In the genomic region with DNA sequence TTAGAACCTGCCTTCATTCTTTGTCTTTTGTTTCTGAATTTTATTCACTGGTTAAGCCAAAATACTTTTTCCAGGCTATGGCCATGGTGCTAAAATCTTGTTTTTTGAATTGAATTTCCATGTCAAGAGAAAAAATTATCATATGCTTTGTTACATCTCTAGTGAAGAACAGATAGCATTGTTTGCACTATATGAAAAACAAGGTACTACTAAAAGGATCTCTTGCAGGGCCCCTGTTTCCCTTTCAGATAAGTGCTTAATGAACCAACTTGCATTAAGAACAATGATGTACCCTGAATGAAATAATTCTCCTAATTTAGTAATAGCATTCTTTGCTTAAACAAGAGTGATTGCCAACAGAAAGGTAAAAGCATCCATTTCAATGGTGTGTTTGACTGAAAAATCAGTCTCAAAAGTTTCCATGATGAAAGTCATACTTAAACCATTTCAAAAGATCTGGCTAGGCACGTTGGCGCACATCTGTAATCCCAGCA, we compare ENCODE assay signal across 10 cellular contexts. TPM values are rescaled to one million over a fixed set of nuclear protein-coding genes. Genes with fewer than 3 reads are reported as not detected.
DNase-seq lines count a peak whose midpoint lies in the region; ATAC-seq and TF ChIP-seq lines count a peak whose summit lies in the region.
"Had no signal": no experiment of that assay in that cellular context is flagged by ENCODE, and none has a peak within 500 bp of the region (broad histone marks: within the 10 kb centered on the region; RNA-seq: fewer than 3 reads in every experiment).

No MANE protein-coding gene starts in this region.

- H3K9me3 Mint-ChIP-seq in Caco-2 (ENCODE audit: unreplicated experiment) (no peaks in the 10 kb centered on the region), endothelial cell (ENCODE audit: unreplicated experiment) (no peaks in the 10 kb centered on the region)

- DNase-seq in Caco-2 (no peak), Karpas-422 (no peak), endothelial cell (ENCODE audit: low spot score) (no peak), psoas muscle (no peak), COLO668 (lab: John Stamatoyannopoulos, UW; ENCODE audit: unreplicated experiment) (no peak), 8988T (no peak)
- DNase-seq: activated CD8-positive, alpha-beta memory T cell treated with anti-CD3 and anti-CD28 coated beads for 24 hours; DMS 273 treated with DMSO at 0.1 percent for 48 hours had no signal

- BruUV-seq in Caco-2 (replicated peaks; lab: Mats Ljungman, UMichigan): no TSS peak

- H3K27ac Mint-ChIP-seq in Caco-2 (ENCODE audit: unreplicated experiment) (peak overlapping the region; percentile 50), endothelial cell (ENCODE audit: unreplicated experiment) (peak overlapping the region; percentile 40)

- H3K27ac ChIP-seq in Karpas-422 (ENCODE audit: low read length): peak overlapping the region; percentile 49; the same call in 1 of the 2 replicates
- peak overlapping the region; percentile 99 for H3K27ac ChIP-seq in psoas muscle

- H3K4me1 Mint-ChIP-seq in Caco-2 (ENCODE audit: low read depth, unreplicated experiment) (peaks cover 41% of the 10 kb centered on the region), endothelial cell (ENCODE audit: unreplicated experiment) (peaks cover 45% of the 10 kb centered on the region)

- H3K36me3 Mint-ChIP-seq in Caco-2 (ENCODE audit: insufficient read depth, unreplicated experiment) (peaks cover 87% of the 10 kb centered on the region), endothelial cell (ENCODE audit: low read depth, unreplicated experiment) (peaks cover 42% of the 10 kb centered on the region)

- H3K36me3 ChIP-seq in Caco-2 (ENCODE audit: control insufficient read depth, insufficient read depth, low read length) (peaks cover 2% of the 10 kb centered on the region), Karpas-422 (ENCODE audit: insufficient read depth, low read length) (peaks cover 34% of the 10 kb centered on the region; the same call in 1 of the 2 replicates), psoas muscle (ENCODE audit: insufficient read depth in 1 of 2, low read depth in 1 of 2) (peaks cover 16 to 61% of the 10 kb centered on the region in 2 donors)

- TF ChIP-seq CTCF in Caco-2 (IDR thresholded peaks at IDR 0.05; ENCODE audit: insufficient read depth in 1 of 2, low read depth in 1 of 2, low read length in 1 of 2, severe bottlenecking in 1 of 2, unreplicated experiment in 1 of 2) (no peak), endothelial cell (IDR thresholded peaks at IDR 0.05; ENCODE audit: unreplicated experiment) (no peak), psoas muscle (IDR thresholded peaks at IDR 0.05) (no peak)

- CTCF ChIA-PET in Caco-2 (lab: Charles Lee): no interaction called here

- H3K27me3 Mint-ChIP-seq in Caco-2 (ENCODE audit: insufficient read depth, unreplicated experiment): no peaks in the 10 kb centered on the region
- peaks cover 11% of the 10 kb centered on the region for H3K27me3 Mint-ChIP-seq in endothelial cell (ENCODE audit: unreplicated experiment)

- peaks cover 5% of the 10 kb centered on the region; the same call in 1 of the 2 replicates for H4K20me1 ChIP-seq in Karpas-422 (ENCODE audit: insufficient read depth, low read depth, low read length)

- H3K4me3 Mint-ChIP-seq in Caco-2 (ENCODE audit: unreplicated experiment) (no peak overlapping the region), endothelial cell (ENCODE audit: unreplicated experiment) (peak overlapping the region; percentile 30)

- peaks cover 66% of the 10 kb centered on the region for H3K4me1 ChIP-seq in Caco-2
- peaks cover 52% of the 10 kb centered on the region for H3K4me1 ChIP-seq in Karpas-422 (ENCODE audit: low read length)
- peaks cover 63% of the 10 kb centered on the region for H3K4me1 ChIP-seq in psoas muscle

- intact Hi-C loops in Caco-2 (cut with micrococcal nuclease; ENCODE audit: unreplicated experiment): loop anchor here (2.0 kb wide), 1 partner anchor 345 kb away; no protein-coding TSS in a partner anchor
- intact Hi-C loops in psoas muscle (cut with DNase I): no loop called here

- no peak overlapping the region for H3K4me2 ChIP-seq in Karpas-422 (ENCODE audit: low read depth, low read length, poor library complexity, severe bottlenecking)

- no peak overlapping the region for H2AFZ ChIP-seq in Karpas-422 (ENCODE audit: low read length)

- no peak overlapping the region for H3K4me3 ChIP-seq in Caco-2 (ENCODE audit: low read depth, low read length)
- no peak overlapping the region for H3K4me3 ChIP-seq in Karpas-422 (ENCODE audit: low read length)
- peak overlapping the region; percentile 85 for H3K4me3 ChIP-seq in psoas muscle
- H3K4me3 ChIP-seq: GM12878 had no signal

- WGBS in psoas muscle, 3 donors: 49 to 67% (median 54%) methylated on average over 2 of the region's 2 CpGs

- H3K9ac ChIP-seq in Karpas-422 (ENCODE audit: low read length): no peak overlapping the region

- ATAC-seq in psoas muscle (no peak), GM19324 (IDR thresholded peaks at IDR 0.05; ENCODE audit: low FRiP score, unreplicated experiment) (no peak)

- no peaks in the 10 kb centered on the region for H3K9me2 ChIP-seq in Karpas-422 (replicated peaks; ENCODE audit: insufficient read depth, low read length)

- peaks cover 34% of the 10 kb centered on the region for H3K79me2 ChIP-seq in Karpas-422 (ENCODE audit: low read length)

- no peaks in the 10 kb centered on the region for H3K9me3 ChIP-seq in Caco-2
- no peaks in the 10 kb centered on the region for H3K9me3 ChIP-seq in Karpas-422 (ENCODE audit: low read length)
- no peaks in the 10 kb centered on the region for H3K9me3 ChIP-seq in psoas muscle

- POLR2A ChIA-PET in Caco-2 (lab: Charles Lee): interaction anchor here (2.9 kb wide), 1 partner anchor 10 kb away, joined by 16 read pairs; a partner anchor contains a TSS

- H3K27me3 ChIP-seq in Caco-2 (replicated peaks; ENCODE audit: control insufficient read depth, insufficient read depth, low read length) (no peaks in the 10 kb centered on the region), Karpas-422 (ENCODE audit: low read length) (no peaks in the 10 kb centered on the region), psoas muscle (ENCODE audit: insufficient read depth in 3 of 3, low read length in 2 of 3) (no peaks in the 10 kb centered on the region)

RNA-seq across cellular contexts. Expression of a gene that starts 4.3 kb away (rescaled TPM):
- total RNA-seq in Caco-2 (2022) (457 and 467 TPM in 2 replicates), endothelial cell (ENCODE audit: unreplicated experiment) (298 TPM), psoas muscle (100 to 1,000 TPM; 163 to 212 (median 180) TPM)
- total RNA-seq in Karpas-422 (2014; rRNA removed; shearing (Covaris generic); ENCODE audit: low replicate concordance): 124 and 254 TPM in 2 replicates
- 100 to 1,000 TPM; 193 to 243 (median 240) TPM for polyA plus RNA-seq in psoas muscle

RNA-seq across cellular contexts. Expression of a gene that starts 10.1 kb away (rescaled TPM):
- total RNA-seq in Caco-2 (2022): 272 and 276 TPM in 2 replicates
- 300 and 482 TPM in 2 replicates for total RNA-seq in Karpas-422 (2014; rRNA removed; shearing (Covaris generic); ENCODE audit: low replicate concordance)
- 430 TPM for total RNA-seq in endothelial cell (ENCODE audit: unreplicated experiment)
- total RNA-seq in psoas muscle: 1,000 to 10,000 TPM in 3 of 4 donors, 100 to 1,000 TPM in 1; 995 to 3,547 (median 2,203) TPM
- polyA plus RNA-seq in psoas muscle: 1,000 to 10,000 TPM in 2 of 3 donors, 100 to 1,000 TPM in 1; 957 to 3,920 (median 1,327) TPM

RNA-seq across cellular contexts. Expression of a gene that starts 37.9 kb away (rescaled TPM):
- total RNA-seq in Caco-2 (2022) (0.41 and 0.49 TPM in 2 replicates), endothelial cell (ENCODE audit: unreplicated experiment) (0.49 TPM), psoas muscle (100 to 1,000 TPM; 388 to 842 (median 567) TPM)
- total RNA-seq in Karpas-422 (2014; rRNA removed; shearing (Covaris generic); ENCODE audit: low replicate concordance): 0.04 TPM in 1 of 2 replicates, not detected in the other
- polyA plus RNA-seq in psoas muscle: 100 to 1,000 TPM in 2 of 3 donors, 10 to 100 TPM in 1; 54.8 to 209 (median 117) TPM

Comparison
In these comparisons a context has a peak if more than half of its experiments do, and no peak if none do; other contexts are left out.
1. RNA of a gene that starts 37.9 kb away (total RNA-seq): 388 to 842 TPM in psoas muscle; 0.49 TPM in endothelial cell (single experiment), 0.41 to 0.49 TPM in Caco-2 and 0.04 TPM in Karpas-422; every median in the first group is over 100 times any median in the second.